ENCODE assay signal across 19 cellular contexts in genomic region chr5:78975035-78975434, GRCh38. TPM values are rescaled to one million over a fixed set of nuclear protein-coding genes. Genes with fewer than 3 reads are reported as not detected.
A peak's percentile ranks its signal among the peaks of the same experiment; 100 is the strongest.
DNase-seq lines count a peak whose midpoint lies in the region; ATAC-seq, FAIRE-seq and TF ChIP-seq lines count a peak whose summit lies in the region.
"Had no signal": no experiment of that assay in that cellular context is flagged by ENCODE, and none has a peak within 500 bp of the region (broad histone marks: within the 10 kb centered on the region; RNA-seq: fewer than 3 reads in every experiment).

No MANE protein-coding gene starts in this region.

- H2AK5ac ChIP-seq in H1 (ENCODE audit: low read depth, low read length), result no peak overlapping the region

- H3K14ac ChIP-seq in H1 (ENCODE audit: insufficient read length), result no peak overlapping the region

- peaks cover 6 to 31% of the 10 kb centered on the region in 2 experiments; a peak in 4 of 5 replicates for H3K36me3 ChIP-seq in HepG2 (replicated peaks in 1 of 2; ENCODE audit: control insufficient read depth in 1 of 2, insufficient read depth in 2 of 2, low read length in 2 of 2)
- H3K36me3 ChIP-seq in right lobe of liver, result no peaks in the 10 kb centered on the region
- no peaks in the 10 kb centered on the region; a peak in 1 of 8 replicates for H3K36me3 ChIP-seq in H1 (ENCODE audit: control insufficient read depth in 2 of 4, insufficient read depth in 4 of 4, low read length in 3 of 4)
- no peaks in the 10 kb centered on the region for H3K36me3 ChIP-seq in uterus
- H3K36me3 ChIP-seq: BLaER1 had no signal

- H3K27me3 ChIP-seq in HepG2 (ENCODE audit: control insufficient read depth in 1 of 2, insufficient read depth in 2 of 2, low read length in 2 of 2) (no peaks in the 10 kb centered on the region), right lobe of liver (no peaks in the 10 kb centered on the region), H1 (replicated peaks in 1 of 4; ENCODE audit: control insufficient read depth in 3 of 4, extremely low read depth in 1 of 4, insufficient read depth in 3 of 4, low read length in 3 of 4) (no peaks in the 10 kb centered on the region), uterus (no peaks in the 10 kb centered on the region)
- H3K27me3 ChIP-seq: BLaER1 had no signal

- no TSS peak for BruUV-seq in HepG2 (replicated peaks; lab: Mats Ljungman, UMichigan)

- H3K27ac Mint-ChIP-seq in nephron, result peak overlapping the region; percentile 52 to 87 (median 81)
- no peak overlapping the region for H3K27ac Mint-ChIP-seq in T-cell

- H4K20me1 ChIP-seq in HepG2 (ENCODE audit: insufficient read depth, low read length) (no peaks in the 10 kb centered on the region; the same call in 1 of the 2 replicates), H1 (replicated peaks in 1 of 2; ENCODE audit: control insufficient read depth in 1 of 2, insufficient read depth in 2 of 2, low read length in 2 of 2) (no peaks in the 10 kb centered on the region)
- H4K20me1 ChIP-seq: BLaER1 had no signal

- H3K56ac ChIP-seq in H1 (replicated peaks; ENCODE audit: insufficient read length, low read depth, low read length), result no peak overlapping the region

- H3K27ac ChIP-seq in HepG2 (ENCODE audit: extremely low read length, insufficient read depth, low read length), result no peak overlapping the region
- H3K27ac ChIP-seq in right lobe of liver, result no peak overlapping the region
- no peak overlapping the region for H3K27ac ChIP-seq in H1 (ENCODE audit: low read depth, low read length)
- peak overlapping the region; percentile 43 to 60 for H3K27ac ChIP-seq in uterus
- H3K27ac ChIP-seq: BLaER1 had no signal

- CTCF ChIA-PET in HepG2 (lab: Yijun Ruan, JAX; ENCODE audit: low intra/inter-chr PET ratio, low total read pairs) (no interaction called here), H1 (lab: Charles Lee; ENCODE audit: partially characterized antibody) (interaction anchor here (1.0 to 3.7 kb wide), 4 partner anchors 9 to 50 kb away, joined by 3 to 13 read pairs (median 4); no protein-coding TSS in a partner anchor), T-cell (lab: Charles Lee) (interaction anchor here (0.6 to 1.1 kb wide), 2 partner anchors 9 to 158 kb away, joined by 3 read pairs; no protein-coding TSS in a partner anchor)

- peak overlapping the region; percentile 10 for H3K4ac ChIP-seq in H1 (replicated peaks; ENCODE audit: insufficient read length, low read depth, low read length)

- ATAC-seq in HepG2 (no peak; the same call in 2 of the 3 replicates), right lobe of liver (no peak), T-cell (replicated peaks in 1 of 4) (no peak)
- ATAC-seq: GM12878, HCT116 had no signal

- H3K4me2 ChIP-seq in HepG2 (ENCODE audit: low read depth, low read length) (no peak overlapping the region), H1 (ENCODE audit: insufficient read depth in 1 of 2, low read depth in 2 of 2, low read length in 2 of 2) (no peak overlapping the region)
- H3K4me2 ChIP-seq: BLaER1 had no signal

- WGBS in HepG2 (ENCODE audit: low lambda C conversion rate), result 92% methylated on average over 8 of the region's 8 CpGs
- 93% methylated on average over 7 of the region's 8 CpGs for WGBS in right lobe of liver (ENCODE audit: insufficient coverage, low coverage, low lambda C conversion rate, missing lambda C conversion rate)
- 86% methylated on average over 8 of the region's 8 CpGs; no CpG with 5 or more reads in 1 of the 2 experiments for WGBS in H1 (ENCODE audit: extremely low coverage in 1 of 2, insufficient coverage in 1 of 2, insufficient read length in 1 of 2, insufficient replicate concordance in 2 of 2, low coverage in 1 of 2, low lambda C conversion rate in 2 of 2, missing lambda C conversion rate in 1 of 2), 2 experiments

- H4K5ac ChIP-seq in H1 (ENCODE audit: insufficient read length, low read depth, low read length), result no peak overlapping the region

- H3K79me1 ChIP-seq in H1 (ENCODE audit: low read depth, low read length), result no peaks in the 10 kb centered on the region

- H3K9me3 Mint-ChIP-seq in nephron (no peaks in the 10 kb centered on the region), T-cell (no peaks in the 10 kb centered on the region)

- peak overlapping the region; percentile 55; the same call in 1 of the 2 replicates for H2BK20ac ChIP-seq in H1 (ENCODE audit: low read length)

- no peak overlapping the region for H2AFZ ChIP-seq in HepG2 (ENCODE audit: low read length)
- no peak overlapping the region for H2AFZ ChIP-seq in H1 (ENCODE audit: low read length)

- H3K23ac ChIP-seq in H1 (ENCODE audit: insufficient read length), result no peak overlapping the region

- POLR2A ChIA-PET in HepG2 (lab: Yijun Ruan, JAX) (interaction anchor here (1.8 kb wide), 1 partner anchor 10 kb away, joined by 16 read pairs; the partner anchor contains the start of gene ARSB), H1 (lab: Charles Lee; ENCODE audit: partially characterized antibody) (interaction anchor here (0.9 to 2.4 kb wide), 2 partner anchors 9 to 10 kb away, joined by 3 to 17 read pairs; partner anchors contain the start of gene ARSB), T-cell (lab: Charles Lee) (no interaction called here)

- H4K8ac ChIP-seq in H1 (ENCODE audit: extremely low read depth, insufficient read depth, low read length), result 0 out of 2 replicates have a peak overlapping the region, but pooled peaks have one; percentile 54

- no peak for TF ChIP-seq CTCF in HepG2 (CRISPR knock-in tag; IDR thresholded peaks at IDR 0.05)
- TF ChIP-seq CTCF in right lobe of liver (IDR thresholded peaks at IDR 0.05), result no peak
- no peak for TF ChIP-seq CTCF in H1 (IDR thresholded peaks at IDR 0.05; ENCODE audit: control extremely low read depth in 1 of 3, insufficient read depth in 1 of 3, low read depth in 1 of 3, low read length in 3 of 3)
- no peak for TF ChIP-seq CTCF in nephron (IDR thresholded peaks at IDR 0.05; ENCODE audit: unreplicated experiment in 3 of 3)
- no peak for TF ChIP-seq CTCF in uterus (IDR thresholded peaks at IDR 0.05)

- no peaks in the 10 kb centered on the region for H3K27me3 Mint-ChIP-seq in nephron (ENCODE audit: low read depth)
- no peaks in the 10 kb centered on the region for H3K27me3 Mint-ChIP-seq in T-cell

- H3K9ac ChIP-seq in HepG2 (ENCODE audit: insufficient read depth, low read depth, low read length) (no peak overlapping the region), H1 (replicated peaks in 1 of 4; ENCODE audit: extremely low read depth in 1 of 4, low read depth in 3 of 4, low read length in 3 of 4) (no peak overlapping the region)
- H3K9ac ChIP-seq: BLaER1 had no signal

- no peak overlapping the region for H2BK15ac ChIP-seq in H1 (ENCODE audit: low read length)

- H3K18ac ChIP-seq in H1 (ENCODE audit: extremely low read depth, low read length), result peak overlapping the region; percentile 1

- H3K4me1 ChIP-seq in HepG2 (ENCODE audit: insufficient read depth, low read length) (peaks cover 80% of the 10 kb centered on the region), right lobe of liver (peaks cover 0 to 12% (median 2%) of the 10 kb centered on the region in 4 donors), H1 (replicated peaks in 1 of 4; ENCODE audit: control insufficient read depth in 3 of 4, insufficient read depth in 4 of 4, low read length in 3 of 4) (no peaks in the 10 kb centered on the region), uterus (peaks cover 10 to 13% of the 10 kb centered on the region in 2 donors)

- peak overlapping the region; percentile 78; the same call in 1 of the 2 replicates for H2BK5ac ChIP-seq in H1 (ENCODE audit: low read depth, low read length)

- in situ Hi-C loops in HepG2 (cut with HindIII; ENCODE audit: extremely low pct_ligation_motif_present, low pct_unique_long_range_greater_than_20kb), result no loop called here

- peaks cover 56% of the 10 kb centered on the region for H3K4me1 Mint-ChIP-seq in nephron
- H3K4me1 Mint-ChIP-seq in T-cell, result peaks cover 1 to 7% (median 5%) of the 10 kb centered on the region in 3 donors

- FAIRE-seq in HepG2 (lab: Jason Lieb, UNC), result no peak
- no peak for FAIRE-seq in H1 (lab: Jason Lieb, UNC)
- FAIRE-seq: A204.1, GM12878 had no signal

- TF ChIP-seq RAD21 in HepG2 (CRISPR knock-in tag; IDR thresholded peaks at IDR 0.05) (no peak), H1 (IDR thresholded peaks at IDR 0.05 in 1 of 2, conservative IDR thresholded peaks at IDR 0.05 in 1 of 2; ENCODE audit: low read depth in 2 of 2, low read length in 2 of 2) (no peak)

- peak overlapping the region in 1 of 3 experiments; percentile 30 for H3K4me3 Mint-ChIP-seq in nephron
- H3K4me3 Mint-ChIP-seq in T-cell, result no peak overlapping the region

- H3K4me3 ChIP-seq in HepG2 (replicated peaks in 1 of 3; ENCODE audit: insufficient read depth in 1 of 3, low read depth in 2 of 3, low read length in 3 of 3) (no peak overlapping the region), right lobe of liver (no peak overlapping the region), H1 (ENCODE audit: extremely low read depth in 1 of 4, insufficient read depth in 2 of 4, low read depth in 3 of 4, low read length in 4 of 4) (no peak overlapping the region), uterus (no peak overlapping the region)
- H3K4me3 ChIP-seq: BLaER1, GM12878 had no signal

- peak overlapping the region; percentile 65; the same call in 1 of the 2 replicates for H2BK12ac ChIP-seq in H1 (ENCODE audit: low read depth, low read length)

- peak overlapping the region; percentile 31 for H2BK120ac ChIP-seq in H1 (replicated peaks; ENCODE audit: low read depth, low read length)

- intact Hi-C loops in HepG2 (cut with micrococcal nuclease; ENCODE audit: unreplicated experiment), result no loop called here
- intact Hi-C loops in right lobe of liver (cut with DNase I), result no loop called here
- intact Hi-C loops in uterus (cut with DNase I; ENCODE audit: low total_unique reads), result no loop called here

- no peak for TF ChIP-seq EP300 in HepG2 (IDR thresholded peaks at IDR 0.05; ENCODE audit: low read depth in 2 of 2, low read length in 2 of 2)
- no peak for TF ChIP-seq EP300 in HepG2 (CRISPR knock-in tag; IDR thresholded peaks at IDR 0.05; ENCODE audit: borderline replicate concordance)
- no peak for TF ChIP-seq EP300 in H1 (IDR thresholded peaks at IDR 0.05; ENCODE audit: borderline replicate concordance in 1 of 2, low read depth in 2 of 2, low read length in 2 of 2)

- no peak overlapping the region for H4K91ac ChIP-seq in H1 (replicated peaks; ENCODE audit: insufficient read length, low read length)

- no peaks in the 10 kb centered on the region for H3K23me2 ChIP-seq in H1 (ENCODE audit: low read depth, low read length)

- H3K36me3 Mint-ChIP-seq in nephron (ENCODE audit: low read depth), result no peaks in the 10 kb centered on the region
- H3K36me3 Mint-ChIP-seq in T-cell, result no peaks in the 10 kb centered on the region

- DNase-seq in HepG2 (ENCODE audit: low spot score) (no peak), right lobe of liver (no peak), H1 (ENCODE audit: low read depth in 1 of 2, low spot score in 2 of 2) (no peak), uterus (no peak), T-cell (no peak), iPS-NIHi7 (ENCODE audit: extremely low spot score) (no peak), NCI-H748 (lab: John Stamatoyannopoulos, UW; ENCODE audit: unreplicated experiment) (no peak)
- DNase-seq: GDM1; NCI-H1105 treated with DMSO at 0.1 percent for 48 hours; NCI-H187; NCI-H446; NCI-H69; NK-92 treated with Interleukin-12 subunit alpha and Interleukin-12 subunit beta, amount 100 ng/mL, for 24 hours; SHP77 treated with DMSO at 0.1 percent for 48 hours had no signal

- no peak for TF ChIP-seq POLR2A in HepG2 (IDR thresholded peaks at IDR 0.05; ENCODE audit: insufficient read depth in 1 of 2, low read depth in 2 of 2, low read length in 2 of 2)
- TF ChIP-seq POLR2A in right lobe of liver (IDR thresholded peaks at IDR 0.05), result no peak
- TF ChIP-seq POLR2A in H1 (IDR thresholded peaks at IDR 0.05; ENCODE audit: control extremely low read depth in 1 of 2, low read depth in 2 of 2, low read length in 2 of 2), result no peak
- no peak for TF ChIP-seq POLR2A in uterus (IDR thresholded peaks at IDR 0.05)

- H3K79me2 ChIP-seq in HepG2 (ENCODE audit: insufficient read depth, low read length) (peaks cover 79% of the 10 kb centered on the region), H1 (ENCODE audit: control insufficient read depth in 1 of 2, insufficient read depth in 2 of 2, low read length in 2 of 2) (no peaks in the 10 kb centered on the region)

- H3K9me3 ChIP-seq in HepG2 (ENCODE audit: low read length) (no peaks in the 10 kb centered on the region), right lobe of liver (no peaks in the 10 kb centered on the region), H1 (ENCODE audit: insufficient read depth in 2 of 2, low read depth in 1 of 2, low read length in 1 of 2) (no peaks in the 10 kb centered on the region), uterus (no peaks in the 10 kb centered on the region)

RNA-seq across cellular contexts. Expression of gene ARSB, which starts 10.1 kb away (rescaled TPM):
- total RNA-seq in HepG2 (2016; rRNA removed; fragmentation: Illumina TruSeq; extraction: Trizol) (29.5 and 52.6 TPM in 2 replicates), right lobe of liver (10 to 100 TPM in 1 of 6 experiments, 1 to 10 TPM in 5; 5.0 to 11.7 (median 8.7) TPM), uterus (10 to 100 TPM in 3 of 4 donors, 1 to 10 TPM in 1; 10.0 to 22.7 (median 15.1) TPM), T-cell (1 to 10 TPM; 5.6 to 7.1 (median 6.9) TPM)
- total RNA-seq in HepG2 (2016; cell fraction: cytosol; rRNA removed; fragmentation: Illumina TruSeq; extraction: Trizol; ENCODE audit: low read depth), result 31.9 and 35.6 TPM in 2 replicates
- 27.5 and 50.9 TPM in 2 replicates for total RNA-seq in HepG2 (2016; cell fraction: insoluble cytoplasmic fraction; rRNA removed; fragmentation: Illumina TruSeq; extraction: Trizol)
- 31.2 TPM in 2 replicates for total RNA-seq in HepG2 (2016; cell fraction: membrane; rRNA removed; fragmentation: Illumina TruSeq; extraction: Trizol)
- total RNA-seq in HepG2 (2016; cell fraction: nucleus; rRNA removed; fragmentation: Illumina TruSeq; extraction: Trizol), result 68.6 and 68.7 TPM in 2 replicates
- polyA plus RNA-seq in HepG2 (2011; rRNA removed) (60.8 and 66.4 TPM in 2 replicates), H1 (2011; rRNA removed) (5.0 and 6.4 TPM in 2 replicates)
- 47.7 and 50.6 TPM in 2 replicates for polyA plus RNA-seq in HepG2 (2011; cell fraction: cytosol; rRNA removed)
- 32.8 and 34.4 TPM in 2 replicates for polyA plus RNA-seq in HepG2 (2011; cell fraction: nucleus; rRNA removed)
- polyA plus RNA-seq in HepG2 (2012), result 36.1 and 38.1 TPM in 2 replicates
- 6.9 and 7.3 TPM in 2 replicates for polyA plus RNA-seq in HepG2 (2016; cell fraction: cytosol; fragmentation: Illumina TruSeq; extraction: Trizol; ENCODE audit: low read depth)
- polyA plus RNA-seq in HepG2 (2016; cell fraction: insoluble cytoplasmic fraction; fragmentation: Illumina TruSeq; extraction: Trizol; ENCODE audit: low read depth), result 20.7 and 24.7 TPM in 2 replicates
- polyA plus RNA-seq in HepG2 (2016; cell fraction: membrane; fragmentation: Illumina TruSeq; extraction: Trizol; ENCODE audit: low read depth), result 10.7 and 11.5 TPM in 2 replicates
- 62.9 and 65.1 TPM in 2 replicates for polyA plus RNA-seq in HepG2 (2016; cell fraction: nucleus; fragmentation: Illumina TruSeq; extraction: Trizol; ENCODE audit: insufficient read depth, low read depth)
- polyA minus RNA-seq in HepG2 (2011; rRNA and poly(A)+ RNA removed; ENCODE audit: low replicate concordance), result 13.2 and 89.5 TPM in 2 replicates
- 71.8 and 79.4 TPM in 2 replicates for polyA minus RNA-seq in HepG2 (2011; cell fraction: cytosol; rRNA and poly(A)+ RNA removed)
- polyA minus RNA-seq in HepG2 (2011; cell fraction: nucleus; rRNA and poly(A)+ RNA removed), result 74.4 and 82.4 TPM in 2 replicates
- 13.7 and 13.9 TPM in 2 replicates for total RNA-seq in H1 (2021; fragmentation: NEBNext Ultra II Directional; extraction: Animal tissue kit (Norgen Biotek cat#: 25700))
- 6.4 TPM for polyA plus RNA-seq in H1 (2011; cell fraction: cytosol; rRNA removed)
- 5.1 TPM for polyA plus RNA-seq in H1 (2011; cell fraction: nucleus; rRNA removed)
- polyA plus RNA-seq in H1 (2012, experiment 1 of 2), result 5.5 to 8.2 TPM (median 7.1 TPM) in 4 replicates
- polyA plus RNA-seq in H1 (2012, experiment 2 of 2), result 4.5 TPM
- polyA plus RNA-seq in H1 (2013, experiment 1 of 2), result 10.8 TPM
- polyA plus RNA-seq in H1 (2013, experiment 2 of 2), result 12.0 TPM
- polyA minus RNA-seq in H1 (2011; rRNA and poly(A)+ RNA removed), result 14.4 and 15.2 TPM in 2 replicates
- polyA minus RNA-seq in H1 (2011; cell fraction: cytosol; rRNA and poly(A)+ RNA removed), result 6.8 TPM
- 11.0 TPM for polyA minus RNA-seq in H1 (2011; cell fraction: nucleus; rRNA and poly(A)+ RNA removed)

Comparison
In these comparisons a context has a peak if more than half of its experiments do, and no peak if none do; other contexts are left out.
1. H3K27ac ChIP-seq: peak in uterus (2 of 2); none in HepG2 (single experiment), right lobe of liver (0 of 3) and H1 (single experiment).
2. H3K27ac Mint-ChIP-seq: peak in nephron (3 of 3); none in T-cell (0 of 2).
3. POLR2A ChIA-PET loops: an anchor here in HepG2 (1.8 kb wide) and H1 (0.9 to 2.4 kb wide); none called in T-cell.
4. Of the 41 proteins assayed by ChIP-seq in both HepG2 and H1: peak only in HepG2: none; only in H1: MAX; in both: none; in neither: 40.